8 cellular contexts compared by ENCODE assay signal in genomic region chr17:38559025-38559879, GRCh38. TPM values are rescaled to one million over a fixed set of nuclear protein-coding genes. Genes with fewer than 3 reads are reported as not detected.
DNase-seq lines count a peak whose midpoint lies in the region; ATAC-seq and TF ChIP-seq lines count a peak whose summit lies in the region.

No MANE protein-coding gene starts in this region.

- no peaks in the 10 kb centered on the region for H3K9me3 Mint-ChIP-seq in CD8-positive, alpha-beta T cell

- H4K8ac ChIP-seq in trophoblast cell (ENCODE audit: low read depth, low read length), result no peak overlapping the region

- peaks cover 4% of the 10 kb centered on the region for H3K36me3 Mint-ChIP-seq in CD8-positive, alpha-beta T cell

- no peaks in the 10 kb centered on the region for H3K9me3 ChIP-seq in CD8-positive, alpha-beta T cell (ENCODE audit: low read length)
- H3K9me3 ChIP-seq in Loucy (ENCODE audit: insufficient read depth, low read depth, low read length) (no peaks in the 10 kb centered on the region), gastroesophageal sphincter (no peaks in the 10 kb centered on the region), trophoblast cell (ENCODE audit: insufficient read depth, low read depth, low read length) (peaks cover 11% of the 10 kb centered on the region), tibial nerve (no peaks in the 10 kb centered on the region)

- ATAC-seq in CD8-positive, alpha-beta T cell, result peak; percentile 83
- peak; percentile 52 for ATAC-seq in GM21526 (IDR thresholded peaks at IDR 0.05; ENCODE audit: low FRiP score, unreplicated experiment)
- ATAC-seq in gastroesophageal sphincter, result peak; percentile 40

- H3K14ac ChIP-seq in trophoblast cell (ENCODE audit: low read length), result no peak overlapping the region

- H3K27ac Mint-ChIP-seq in CD8-positive, alpha-beta T cell, result peak overlapping the region; percentile 62

- H3K27ac ChIP-seq in CD8-positive, alpha-beta T cell (ENCODE audit: low read depth, low read length), result no peak overlapping the region
- H3K27ac ChIP-seq in gastroesophageal sphincter (peak overlapping the region in 1 of 4 donors; percentile 58), trophoblast cell (ENCODE audit: low read depth, low read length) (no peak overlapping the region), tibial nerve (peak overlapping the region in 2 of 4 donors; percentile 57 to 75)

- no peaks in the 10 kb centered on the region for H4K20me1 ChIP-seq in Loucy (ENCODE audit: insufficient read depth, low read length, poor library complexity, severe bottlenecking)

- DNase-seq in CD8-positive, alpha-beta T cell, result peak; percentile 77 to 94 (median 88)
- DNase-seq in RKO (ENCODE audit: low spot score) (peak; percentile 96), trophoblast cell (peak; percentile 86 to 87), tibial nerve (ENCODE audit: low spot score in 2 of 2) (peak; percentile 67 to 72)
- DNase-seq in activated effector memory CD4-positive, alpha-beta T cell treated with Interleukin-2 at 50 U/mL for 16 hours, result peak; percentile 82

- peaks cover 34% of the 10 kb centered on the region for H3K4me1 Mint-ChIP-seq in CD8-positive, alpha-beta T cell (ENCODE audit: low read depth)

- no peaks in the 10 kb centered on the region for H3F3A ChIP-seq in Loucy (ENCODE audit: low read depth)

- H2BK12ac ChIP-seq in trophoblast cell (ENCODE audit: low read length), result no peak overlapping the region

- TF ChIP-seq EP300 in gastroesophageal sphincter (IDR thresholded peaks at IDR 0.05) (no peak), tibial nerve (IDR thresholded peaks at IDR 0.05) (no peak)

- intact Hi-C loops in CD8-positive, alpha-beta T cell (cut with DNase I, micrococcal nuclease), result loop anchor here (2.0 to 5.0 kb wide), 4 partner anchors 116 to 903 kb away; partner anchors contain the start of genes CDK12 (in 1 of the 2), EPOP (in 1 of the 2), PSMB3 (in 1 of the 2) and SOCS7 (in 1 of the 2)

- no peak overlapping the region for H2AK5ac ChIP-seq in trophoblast cell (ENCODE audit: low read length)

- peak overlapping the region; percentile 10 for H3K9ac ChIP-seq in Loucy (ENCODE audit: low read depth, low read length, poor library complexity, severe bottlenecking)
- H3K9ac ChIP-seq in trophoblast cell (ENCODE audit: low read length), result no peak overlapping the region

- POLR2A ChIA-PET in CD8-positive, alpha-beta T cell (lab: Charles Lee), result interaction anchor here (0.9 to 2.3 kb wide), 7 partner anchors 20 to 176 kb away, joined by 3 to 8 read pairs (median 3); no protein-coding TSS in a partner anchor

- CTCF ChIA-PET in CD8-positive, alpha-beta T cell (lab: Charles Lee), result interaction anchor here (0.6 to 14.0 kb wide), 16 partner anchors 11 to 240 kb away, joined by 3 to 262 read pairs (median 4); partner anchors contain the start of genes PSMB3 and SRCIN1

- no peaks in the 10 kb centered on the region for H3K79me1 ChIP-seq in trophoblast cell (ENCODE audit: low read length)

- no peak overlapping the region for H4K12ac ChIP-seq in trophoblast cell (ENCODE audit: low read depth, low read length)

- H4K91ac ChIP-seq in trophoblast cell (ENCODE audit: low read depth, low read length), result no peak overlapping the region

- peak overlapping the region; percentile 60 for H3K4me3 ChIP-seq in CD8-positive, alpha-beta T cell (ENCODE audit: low read depth, low read length)
- peak overlapping the region; percentile 74 for H3K4me3 ChIP-seq in Loucy (ENCODE audit: low read length, poor library complexity, severe bottlenecking)
- peak overlapping the region in 1 of 2 donors; percentile 51 for H3K4me3 ChIP-seq in gastroesophageal sphincter
- H3K4me3 ChIP-seq in trophoblast cell (ENCODE audit: low read depth, low read length), result no peak overlapping the region
- H3K4me3 ChIP-seq in tibial nerve, result peak overlapping the region; percentile 25 to 55 (median 43)

- H3K4me3 Mint-ChIP-seq in CD8-positive, alpha-beta T cell, result peak overlapping the region; percentile 92

- no peak for TF ChIP-seq POLR2A in gastroesophageal sphincter (IDR thresholded peaks at IDR 0.05)
- peak in 1 of 2 donors; percentile 45 for TF ChIP-seq POLR2A in tibial nerve (IDR thresholded peaks at IDR 0.05)

- no peak overlapping the region for H3K23ac ChIP-seq in trophoblast cell (ENCODE audit: low read length)

- H3K4me2 ChIP-seq in Loucy (ENCODE audit: low read depth, low read length, poor library complexity, severe bottlenecking) (peak overlapping the region; percentile 89), trophoblast cell (ENCODE audit: low read length) (peak overlapping the region; percentile 50)

- peaks cover 40% of the 10 kb centered on the region for H3K4me1 ChIP-seq in CD8-positive, alpha-beta T cell (ENCODE audit: insufficient read depth, low read length)
- H3K4me1 ChIP-seq in Loucy (ENCODE audit: insufficient read depth, low read length, poor library complexity, severe bottlenecking) (peaks cover 23% of the 10 kb centered on the region), gastroesophageal sphincter (peaks cover 0 to 58% (median 32%) of the 10 kb centered on the region in 3 donors), trophoblast cell (ENCODE audit: control insufficient read depth in 1 of 2, insufficient read depth in 2 of 2, low read length in 2 of 2) (peaks cover 0 to 7% of the 10 kb centered on the region in 2 experiments), tibial nerve (peaks cover 0 to 36% (median 16%) of the 10 kb centered on the region in 4 donors)

- H3K4ac ChIP-seq in trophoblast cell (ENCODE audit: low read depth, low read length), result no peak overlapping the region

- H3K36me3 ChIP-seq in CD8-positive, alpha-beta T cell (ENCODE audit: insufficient read depth, low read length), result no peaks in the 10 kb centered on the region
- H3K36me3 ChIP-seq in Loucy (ENCODE audit: insufficient read depth, low read length) (no peaks in the 10 kb centered on the region), gastroesophageal sphincter (no peaks in the 10 kb centered on the region), trophoblast cell (ENCODE audit: control insufficient read depth in 1 of 2, insufficient read depth in 2 of 2, low read length in 2 of 2) (no peaks in the 10 kb centered on the region), tibial nerve (no peaks in the 10 kb centered on the region)

- H2BK5ac ChIP-seq in trophoblast cell (ENCODE audit: low read depth, low read length, poor library complexity), result no peak overlapping the region

- H3K9me2 ChIP-seq in Loucy (replicated peaks; ENCODE audit: low read depth, low read length), result no peaks in the 10 kb centered on the region

- TF ChIP-seq CTCF in CD8-positive, alpha-beta T cell (IDR thresholded peaks at IDR 0.05), result peak; percentile 30
- peak; percentile 43; the same call in 1 of the 2 replicates for TF ChIP-seq CTCF in Loucy (conservative IDR thresholded peaks at IDR 0.05; ENCODE audit: low read length)
- TF ChIP-seq CTCF in gastroesophageal sphincter (IDR thresholded peaks at IDR 0.05), result peak in 2 of 4 experiments; percentile 23 to 29
- peak in 2 of 5 experiments; percentile 21 to 27 for TF ChIP-seq CTCF in tibial nerve (IDR thresholded peaks at IDR 0.05)

- H3K27me3 ChIP-seq in CD8-positive, alpha-beta T cell (ENCODE audit: insufficient read depth, low read length), result peaks cover 27% of the 10 kb centered on the region
- H3K27me3 ChIP-seq in Loucy (ENCODE audit: insufficient read depth, low read length, poor library complexity, severe bottlenecking), result no peaks in the 10 kb centered on the region
- peaks cover 86% of the 10 kb centered on the region for H3K27me3 ChIP-seq in gastroesophageal sphincter
- peaks cover 51% of the 10 kb centered on the region for H3K27me3 ChIP-seq in trophoblast cell (ENCODE audit: insufficient read depth, low read length)
- H3K27me3 ChIP-seq in tibial nerve, result peaks cover 0 to 41% of the 10 kb centered on the region in 2 donors

- H3K79me2 ChIP-seq in Loucy (ENCODE audit: insufficient read depth, low read length) (no peaks in the 10 kb centered on the region), trophoblast cell (ENCODE audit: control insufficient read depth, insufficient read depth, low read length, poor library complexity) (no peaks in the 10 kb centered on the region)

- 2 to 9% methylated on average over 18 to 29 of the region's 44 CpGs for WGBS in gastroesophageal sphincter (ENCODE audit: low coverage in 1 of 2), 2 donors
- no CpG with 5 or more reads among the region's 44 CpGs for WGBS in trophoblast cell (ENCODE audit: extremely low coverage, insufficient coverage, insufficient read length)
- WGBS in tibial nerve, 2 donors, result 41 to 46% methylated on average over 35 to 41 of the region's 44 CpGs

- no peak overlapping the region for H2BK120ac ChIP-seq in trophoblast cell (ENCODE audit: insufficient read depth, low read length, poor library complexity)

- H3K18ac ChIP-seq in trophoblast cell (ENCODE audit: low read length), result no peak overlapping the region

- H2AFZ ChIP-seq in Loucy (ENCODE audit: low read length) (peak overlapping the region; percentile 87), trophoblast cell (ENCODE audit: insufficient read depth, low read length, poor library complexity) (no peak overlapping the region)

- peaks cover 30% of the 10 kb centered on the region for H3K27me3 Mint-ChIP-seq in CD8-positive, alpha-beta T cell (ENCODE audit: low read depth)

RNA-seq across cellular contexts. Expression of gene SRCIN1, which starts 46.5 kb away (rescaled TPM):
- under 1 TPM; 0.47 to 0.52 TPM for total RNA-seq in CD8-positive, alpha-beta T cell
- total RNA-seq in gastroesophageal sphincter, result 1 to 10 TPM in 2 of 4 donors, under 1 TPM in 2; 0.67 to 2.6 (median 1.5) TPM
- polyA plus RNA-seq in trophoblast cell (2013), result 0.29 and 0.31 TPM in 2 replicates
- total RNA-seq in tibial nerve, result 1 to 10 TPM in 2 of 4 donors, under 1 TPM in 2; 0.44 to 5.4 (median 1.5) TPM
